In genomic region chr6:145206247-145206907, GRCh38 we compare ENCODE assay signal across 14 cellular contexts.
DNase-seq lines count a peak whose midpoint lies in the region; ATAC-seq and TF ChIP-seq lines count a peak whose summit lies in the region.
"Had no signal": no experiment of that assay in that cellular context is flagged by ENCODE, and none has a peak within 500 bp of the region (broad histone marks: within the 10 kb centered on the region; RNA-seq: fewer than 3 reads in every experiment).

No MANE protein-coding gene starts in this region.

- H3K4me3 ChIP-seq in fibroblast of lung (replicated peaks in 1 of 4; ENCODE audit: control extremely low read depth in 1 of 4, insufficient read depth in 1 of 4, low read depth in 3 of 4, low read length in 4 of 4) (no peak overlapping the region), retinal pigment epithelial cell (ENCODE audit: low read length) (no peak overlapping the region)

- H3K27me3 ChIP-seq in fibroblast of lung (ENCODE audit: control insufficient read depth, insufficient read depth, low read length), result no peaks in the 10 kb centered on the region

- H3K9me3 ChIP-seq in fibroblast of lung (ENCODE audit: control insufficient read depth, insufficient read depth, low read depth, low read length), result no peaks in the 10 kb centered on the region
- H3K9me3 ChIP-seq: Caco-2 had no signal

- TF ChIP-seq CTCF in fibroblast of lung (conservative IDR thresholded peaks at IDR 0.05 in 1 of 2, IDR thresholded peaks at IDR 0.05 in 1 of 2; ENCODE audit: low read depth in 1 of 2, low read length in 2 of 2) (no peak), retinal pigment epithelial cell (conservative IDR thresholded peaks at IDR 0.05; ENCODE audit: low read depth, low read length) (no peak)

- H3K36me3 ChIP-seq in fibroblast of lung (ENCODE audit: control insufficient read depth, insufficient read depth, low read length), result no peaks in the 10 kb centered on the region

- H4K20me1 ChIP-seq in fibroblast of lung (ENCODE audit: control insufficient read depth, extremely low read depth, insufficient read depth, low read length), result no peaks in the 10 kb centered on the region

- H3K27ac ChIP-seq in fibroblast of lung (ENCODE audit: insufficient read depth, low read length), result no peak overlapping the region

- in situ Hi-C loops in ACHN (cut with HindIII; ENCODE audit: low pct_ligation_motif_present, low pct_unique_long_range_greater_than_20kb, low sequenced_read_pairs), result no loop called here

- H2AFZ ChIP-seq in fibroblast of lung (ENCODE audit: low read length), result no peak overlapping the region

- H3K4me2 ChIP-seq in fibroblast of lung (ENCODE audit: extremely low read depth, insufficient read depth, low read length), result peak overlapping the region; percentile 21

- DNase-seq in GM04504 (ENCODE audit: low read depth), result peak; percentile 82
- DNase-seq in NOMO-1 treated with dmso at 0.1 percent for 144 hours (lab: John Stamatoyannopoulos, UW; ENCODE audit: unreplicated experiment), result peak; percentile 32
- peak; percentile 38 to 67 for DNase-seq in fibroblast of lung (ENCODE audit: low read depth in 2 of 2)
- peak; percentile 36 for DNase-seq in retinal pigment epithelial cell (ENCODE audit: low read depth)
- no peak for DNase-seq in stimulated activated CD4-positive, alpha-beta T cell treated with anti-CD3 and anti-CD28 coated beads, Interleukin-2, amount 100 ng/mL, for 24 hours
- no peak for DNase-seq in ACHN
- no peak for DNase-seq in NCI-H226
- DNase-seq: activated CD8-positive, alpha-beta memory T cell treated with anti-CD3 and anti-CD28 coated beads, Interleukin-2, amount 50 U/mL, for 48 hours; Caco-2; endodermal cell; NCI-H1105; NCI-H748 treated with DMSO at 0.1 percent for 48 hours had no signal

- H3K79me2 ChIP-seq in fibroblast of lung (ENCODE audit: control insufficient read depth, insufficient read depth, low read length), result no peaks in the 10 kb centered on the region

- H3K4me1 ChIP-seq in fibroblast of lung (ENCODE audit: control insufficient read depth, extremely low read depth, insufficient read depth, low read length), result no peaks in the 10 kb centered on the region
- H3K4me1 ChIP-seq: Caco-2 had no signal

- no peak overlapping the region for H3K9ac ChIP-seq in fibroblast of lung (ENCODE audit: insufficient read depth, low read length)

- ATAC-seq in GM18511 (IDR thresholded peaks at IDR 0.05; ENCODE audit: unreplicated experiment), result no peak
- ATAC-seq: WTC11 had no signal

Comparison
In these comparisons a context has a peak if more than half of its experiments do, and no peak if none do; other contexts are left out.
1. DNase-seq: peak in GM04504 (single experiment), NOMO-1 treated with dmso at 0.1 percent for 144 hours (single experiment), fibroblast of lung (2 of 2) and retinal pigment epithelial cell (single experiment); none in stimulated activated CD4-positive, alpha-beta T cell treated with anti-CD3 and anti-CD28 coated beads, Interleukin-2, amount 100 ng/mL, for 24 hours (0 of 2), ACHN (single experiment) and NCI-H226 (single experiment).